18 cellular contexts compared by ENCODE assay signal in the genomic region with DNA sequence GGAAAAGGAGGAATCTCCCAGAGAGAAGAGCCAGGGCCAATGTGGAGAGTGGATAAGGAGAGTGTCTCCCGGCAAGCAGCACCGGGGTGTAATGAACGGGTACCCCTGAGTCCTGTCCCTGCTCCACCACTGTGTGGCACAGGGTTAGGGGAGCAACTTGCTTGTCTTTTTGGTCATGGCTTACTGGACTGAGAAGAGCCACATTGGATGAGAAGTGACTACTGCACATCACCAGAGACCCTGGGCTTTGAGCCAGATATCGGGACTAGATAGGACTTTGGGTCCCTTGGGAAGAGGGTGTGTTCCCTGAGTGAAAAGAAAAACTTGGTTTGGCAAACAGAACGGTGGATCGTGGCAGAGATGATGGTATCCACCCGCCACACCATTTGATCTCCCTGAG. TPM values are rescaled to one million over a fixed set of nuclear protein-coding genes. Genes with fewer than 3 reads are reported as not detected.
DNase-seq lines count a peak whose midpoint lies in the region; ATAC-seq, FAIRE-seq and TF ChIP-seq lines count a peak whose summit lies in the region.
"Had no signal": no experiment of that assay in that cellular context is flagged by ENCODE, and none has a peak within 500 bp of the region (broad histone marks: within the 10 kb centered on the region; RNA-seq: fewer than 3 reads in every experiment).

No MANE protein-coding gene starts in this region.

- ATAC-seq in A549: peak; percentile 33 to 56; a peak in 5 of 6 replicates
- ATAC-seq: CD8-positive, alpha-beta T cell had no signal

- H3K9me2 ChIP-seq in Karpas-422 (replicated peaks; ENCODE audit: insufficient read depth, low read length): no peaks in the 10 kb centered on the region

- H3K9me3 ChIP-seq in A549: no peaks in the 10 kb centered on the region
- H3K9me3 ChIP-seq in muscle layer of duodenum (ENCODE audit: control insufficient read depth in 1 of 2, low read length in 2 of 2): no peaks in the 10 kb centered on the region
- H3K9me3 ChIP-seq in Karpas-422 (ENCODE audit: low read length): no peaks in the 10 kb centered on the region

- no peaks in the 10 kb centered on the region for H3K4me1 Mint-ChIP-seq in chondrocyte (ENCODE audit: low read depth)

- H3K4me1 ChIP-seq in A549 (no peaks in the 10 kb centered on the region), muscle layer of duodenum (ENCODE audit: control insufficient read depth in 1 of 2, insufficient read depth in 2 of 2, low read length in 2 of 2) (peaks cover 11 to 25% of the 10 kb centered on the region in 2 donors), Karpas-422 (ENCODE audit: low read length) (no peaks in the 10 kb centered on the region)

- no peak for FAIRE-seq in A549 (lab: Jason Lieb, UNC)
- FAIRE-seq: H1 had no signal

- H3K9me3 Mint-ChIP-seq in chondrocyte (ENCODE audit: low read depth): no peaks in the 10 kb centered on the region
- H3K9me3 Mint-ChIP-seq: CD8-positive, alpha-beta T cell had no signal

- H3K4me3 ChIP-seq in A549 (no peak overlapping the region), muscle layer of duodenum (ENCODE audit: low read depth in 1 of 2, low read length in 2 of 2) (no peak overlapping the region), Karpas-422 (ENCODE audit: low read length) (no peak overlapping the region)
- H3K4me3 ChIP-seq: SK-N-MC had no signal

- 93% methylated on average over 7 of the region's 7 CpGs for WGBS in A549 (ENCODE audit: missing lambda C conversion rate)

- H3K36me3 Mint-ChIP-seq in chondrocyte (ENCODE audit: low read depth): peaks cover 17% of the 10 kb centered on the region

- H3K36me3 ChIP-seq in muscle layer of duodenum (ENCODE audit: control insufficient read depth in 1 of 2, insufficient read depth in 2 of 2, low read length in 2 of 2) (peaks cover 0 to 7% of the 10 kb centered on the region in 2 donors), Karpas-422 (ENCODE audit: insufficient read depth, low read length) (0 out of 2 replicates have a peak, but pooled peaks cover 3% of the 10 kb centered on the region)

- TF ChIP-seq RAD21 in A549 (conservative IDR thresholded peaks at IDR 0.05 in 1 of 2, IDR thresholded peaks at IDR 0.05 in 1 of 2): no peak

- POLR2A ChIA-PET in A549 (lab: Yijun Ruan, JAX): no interaction called here

- H3K4me2 ChIP-seq in A549: no peak overlapping the region
- H3K4me2 ChIP-seq in Karpas-422 (ENCODE audit: low read depth, low read length, poor library complexity, severe bottlenecking): no peak overlapping the region

- H4K20me1 ChIP-seq in Karpas-422 (ENCODE audit: insufficient read depth, low read depth, low read length): no peaks in the 10 kb centered on the region

- DNase-seq in A549 (ENCODE audit: low read depth in 1 of 2, low spot score in 1 of 2) (no peak), NCI-H1092 (lab: John Stamatoyannopoulos, UW) (peak; percentile 11), chondrocyte (ENCODE audit: low spot score) (no peak), SKM-1 treated with dmso at 0.1 percent for 144 hours (lab: John Stamatoyannopoulos, UW; ENCODE audit: unreplicated experiment) (no peak), Karpas-422 (no peak), iPS-NIHi11 (ENCODE audit: low spot score) (no peak), iPS-NIHi7 (ENCODE audit: extremely low spot score) (no peak)
- DNase-seq: CD8-positive, alpha-beta T cell; GF-D8; NCI-H1048; NCI-H1694; NCI-H524 treated with DMSO at 0.1 percent for 48 hours; NK-92 treated with Interleukin-12 subunit alpha and Interleukin-12 subunit beta, amount 100 ng/mL, for 24 hours had no signal

- H3K27ac Mint-ChIP-seq in chondrocyte (ENCODE audit: unreplicated experiment): peak overlapping the region; percentile 12

- H3K4me3 Mint-ChIP-seq in chondrocyte (ENCODE audit: unreplicated experiment): no peak overlapping the region
- H3K4me3 Mint-ChIP-seq: CD8-positive, alpha-beta T cell had no signal

- TF ChIP-seq CTCF in A549 (IDR thresholded peaks at IDR 0.05) (no peak), chondrocyte (IDR thresholded peaks at IDR 0.05) (no peak)

- H3K27me3 ChIP-seq in muscle layer of duodenum (ENCODE audit: low read depth, low read length): no peaks in the 10 kb centered on the region
- no peaks in the 10 kb centered on the region for H3K27me3 ChIP-seq in Karpas-422 (ENCODE audit: low read length)

- TF ChIP-seq EP300 in A549 (IDR thresholded peaks at IDR 0.05): no peak

- no peaks in the 10 kb centered on the region for H3K27me3 Mint-ChIP-seq in chondrocyte (ENCODE audit: low read depth)

- TF ChIP-seq POLR2A in A549 (IDR thresholded peaks at IDR 0.05; ENCODE audit: low read length): no peak

- CTCF ChIA-PET in A549 (lab: Yijun Ruan, JAX): interaction anchor here (0.9 to 6.2 kb wide), 4 partner anchors 7 to 25 kb away, joined by 3 to 55 read pairs (median 23); a partner anchor contains a TSS

- no peaks in the 10 kb centered on the region for H3K79me2 ChIP-seq in Karpas-422 (ENCODE audit: low read length)

- H2AFZ ChIP-seq in Karpas-422 (ENCODE audit: low read length): no peak overlapping the region

- no peak overlapping the region for H3K9ac ChIP-seq in Karpas-422 (ENCODE audit: low read length)

- H3K27ac ChIP-seq in A549 (no peak overlapping the region), muscle layer of duodenum (ENCODE audit: low read length) (peak overlapping the region; percentile 72), Karpas-422 (ENCODE audit: low read length) (no peak overlapping the region)
- H3K27ac ChIP-seq: RWPE1, SK-N-MC had no signal

TF ChIP-seq in A549, 52 proteins besides CTCF, POLR2A, EP300 and RAD21:
- no peak for TF ChIP-seq EHF (CRISPR knock-in tag; IDR thresholded peaks at IDR 0.05)
- TF ChIP-seq, protein P1, sequence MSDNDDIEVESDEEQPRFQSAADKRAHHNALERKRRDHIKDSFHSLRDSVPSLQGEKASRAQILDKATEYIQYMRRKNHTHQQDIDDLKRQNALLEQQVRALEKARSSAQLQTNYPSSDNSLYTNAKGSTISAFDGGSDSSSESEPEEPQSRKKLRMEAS (IDR thresholded peaks at IDR 0.05): no peak
- TF ChIP-seq KDM1A (IDR thresholded peaks at IDR 0.05; ENCODE audit: low read depth): no peak
- TF ChIP-seq HDAC2 (IDR thresholded peaks at IDR 0.05): no peak
- TF ChIP-seq, protein P2, sequence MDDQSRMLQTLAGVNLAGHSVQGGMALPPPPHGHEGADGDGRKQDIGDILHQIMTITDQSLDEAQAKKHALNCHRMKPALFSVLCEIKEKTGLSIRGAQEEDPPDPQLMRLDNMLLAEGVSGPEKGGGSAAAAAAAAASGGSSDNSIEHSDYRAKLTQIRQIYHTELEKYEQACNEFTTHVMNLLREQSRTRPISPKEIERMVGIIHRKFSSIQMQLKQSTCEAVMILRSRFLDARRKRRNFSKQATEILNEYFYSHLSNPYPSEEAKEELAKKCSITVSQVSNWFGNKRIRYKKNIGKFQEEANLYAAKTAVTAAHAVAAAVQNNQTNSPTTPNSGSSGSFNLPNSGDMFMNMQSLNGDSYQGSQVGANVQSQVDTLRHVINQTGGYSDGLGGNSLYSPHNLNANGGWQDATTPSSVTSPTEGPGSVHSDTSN (IDR thresholded peaks at IDR 0.05): no peak
- TF ChIP-seq MYC (IDR thresholded peaks at IDR 0.05; ENCODE audit: borderline replicate concordance, low read length): no peak
TF ChIP-seq in A549: peak in this region for 0.

RNA-seq across cellular contexts. Expression of a gene that starts 24.6 kb away (rescaled TPM):
- polyA plus RNA-seq in A549 (2011; rRNA removed) (76.4 and 106 TPM in 2 replicates), A549 (2017; fragmentation: RNase III; extraction: RNeasy Plus Mini Kit Qiagen cat#74134 plus additional on column Dnase treatment) (43.1 to 44.4 TPM (median 43.8 TPM) in 3 replicates)
- 86.4 and 102 TPM in 2 replicates for polyA plus RNA-seq in A549 (2012; cell fraction: cytosol; rRNA removed)
- polyA plus RNA-seq in A549 (2012; cell fraction: nucleus; rRNA removed): 63.2 and 70.2 TPM in 2 replicates
- 77.1 and 82.6 TPM in 2 replicates for polyA minus RNA-seq in A549 (2011; rRNA and poly(A)+ RNA removed)
- total RNA-seq in chondrocyte: 33.8 to 34.8 TPM (median 34.5 TPM) in 3 replicates
- 25.3 and 27.6 TPM in 2 replicates for total RNA-seq in Karpas-422 (2014; rRNA removed; shearing (Covaris generic); ENCODE audit: low replicate concordance)

RNA-seq across cellular contexts. Expression of a gene that starts 24.7 kb away (rescaled TPM):
- polyA plus RNA-seq in A549 (2011; rRNA removed) (56.7 and 72.9 TPM in 2 replicates), A549 (2017; fragmentation: RNase III; extraction: RNeasy Plus Mini Kit Qiagen cat#74134 plus additional on column Dnase treatment) (62.9 to 69.1 TPM (median 67.5 TPM) in 3 replicates)
- 64.0 and 66.7 TPM in 2 replicates for polyA plus RNA-seq in A549 (2012; cell fraction: cytosol; rRNA removed)
- polyA plus RNA-seq in A549 (2012; cell fraction: nucleus; rRNA removed): 107 and 125 TPM in 2 replicates
- polyA minus RNA-seq in A549 (2011; rRNA and poly(A)+ RNA removed): 68.1 and 88.4 TPM in 2 replicates
- total RNA-seq in chondrocyte: 61.2 to 66.2 TPM (median 65.0 TPM) in 3 replicates
- total RNA-seq in Karpas-422 (2014; rRNA removed; shearing (Covaris generic); ENCODE audit: low replicate concordance): 50.0 and 64.1 TPM in 2 replicates

RNA-seq across cellular contexts. Expression of a gene that starts 54.0 kb away (rescaled TPM):
- polyA plus RNA-seq in A549 (2011; rRNA removed) (0.03 TPM in 1 of 2 replicates, not detected in the other), A549 (2017; fragmentation: RNase III; extraction: RNeasy Plus Mini Kit Qiagen cat#74134 plus additional on column Dnase treatment) (0.04 to 0.13 TPM in 2 of 3 replicates, not detected in the other)
- polyA plus RNA-seq in A549 (2012; cell fraction: cytosol; rRNA removed): 0.04 and 0.09 TPM in 2 replicates
- 0.07 TPM in 2 replicates for polyA plus RNA-seq in A549 (2012; cell fraction: nucleus; rRNA removed)
- polyA minus RNA-seq in A549 (2011; rRNA and poly(A)+ RNA removed): not detected in 2 replicates
- 0.10 TPM in 1 of 3 replicates, not detected in the others for total RNA-seq in chondrocyte
- total RNA-seq in Karpas-422 (2014; rRNA removed; shearing (Covaris generic); ENCODE audit: low replicate concordance): 1.0 TPM in 1 of 2 replicates, not detected in the other
- total RNA-seq: CD8-positive, alpha-beta T cell; HT1080 had no signal
